18 cellular contexts compared by ENCODE assay signal in genomic region chr16:85285681-85286065, GRCh38.
DNase-seq lines count a peak whose midpoint lies in the region; ATAC-seq and TF ChIP-seq lines count a peak whose summit lies in the region.
"Had no signal": no experiment of that assay in that cellular context is flagged by ENCODE, and none has a peak within 500 bp of the region (broad histone marks: within the 10 kb centered on the region; RNA-seq: fewer than 3 reads in every experiment).

No MANE protein-coding gene starts in this region.

- peak; percentile 56 to 74 for ATAC-seq in gastrocnemius medialis
- ATAC-seq: T-cell, WTC11 had no signal

- peaks cover 63% of the 10 kb centered on the region for H3K4me1 Mint-ChIP-seq in neural progenitor cell
- H3K4me1 Mint-ChIP-seq: T-cell had no signal

- no peaks in the 10 kb centered on the region for H3K36me3 ChIP-seq in ACC112 (ENCODE audit: insufficient read depth, low read length)
- no peaks in the 10 kb centered on the region for H3K36me3 ChIP-seq in gastrocnemius medialis
- no peaks in the 10 kb centered on the region for H3K36me3 ChIP-seq in neural progenitor cell

- no peak for TF ChIP-seq CTCF in fibroblast of mammary gland (conservative IDR thresholded peaks at IDR 0.05; ENCODE audit: control insufficient read depth, insufficient read depth, low read depth, low read length)
- no peak for TF ChIP-seq CTCF in gastrocnemius medialis (IDR thresholded peaks at IDR 0.05 in 4 of 5, conservative IDR thresholded peaks at IDR 0.05 in 1 of 5)
- TF ChIP-seq CTCF in neural progenitor cell (IDR thresholded peaks at IDR 0.05), result no peak

- peaks cover 22% of the 10 kb centered on the region for H3K4me1 ChIP-seq in ACC112 (ENCODE audit: control insufficient read depth, insufficient read depth, low read length, unreplicated experiment)
- peaks cover 17 to 18% of the 10 kb centered on the region in 2 donors for H3K4me1 ChIP-seq in gastrocnemius medialis
- peaks cover 39% of the 10 kb centered on the region for H3K4me1 ChIP-seq in neural progenitor cell

- H2AFZ ChIP-seq in ACC112 (ENCODE audit: low read length, unreplicated experiment) (no peak overlapping the region), neural progenitor cell (replicated peaks) (no peak overlapping the region)

- H3K27me3 Mint-ChIP-seq in neural progenitor cell (ENCODE audit: insufficient read depth, low read depth), result peaks cover 28% of the 10 kb centered on the region

- no peaks in the 10 kb centered on the region for H3K27me3 ChIP-seq in ACC112 (ENCODE audit: insufficient read depth, low read length)
- no peaks in the 10 kb centered on the region for H3K27me3 ChIP-seq in gastrocnemius medialis
- H3K27me3 ChIP-seq in neural progenitor cell, result no peaks in the 10 kb centered on the region

- no peak overlapping the region for H3K9ac ChIP-seq in neural progenitor cell

- in situ Hi-C loops in gastrocnemius medialis (cut with MboI; ENCODE audit: low sequenced_read_pairs in 4 of 4), result no loop called here

- H3K79me2 ChIP-seq in ACC112 (ENCODE audit: control insufficient read depth, insufficient read depth, low read length, unreplicated experiment), result no peaks in the 10 kb centered on the region
- no peaks in the 10 kb centered on the region for H3K79me2 ChIP-seq in neural progenitor cell (ENCODE audit: low read depth)

- no peak overlapping the region for H3K4me3 Mint-ChIP-seq in neural progenitor cell
- H3K4me3 Mint-ChIP-seq: T-cell, WTC11 had no signal

- intact Hi-C loops in gastrocnemius medialis (cut with DNase I; ENCODE audit: low total_unique reads), result loop anchor here (2.0 to 10.0 kb wide), 6 partner anchors 25 to 327 kb away; partner anchors contain the start of gene GSE1

- DNase-seq in M059J (ENCODE audit: low read depth) (peak; percentile 37), fibroblast of mammary gland (ENCODE audit: low read depth) (peak; percentile 29), gastrocnemius medialis (no peak), midbrain (lab: John Stamatoyannopoulos, UW) (no peak), neural progenitor cell (ENCODE audit: low spot score) (no peak), UCSD-AML1 (lab: John Stamatoyannopoulos, UW; ENCODE audit: unreplicated experiment) (no peak)
- no peak for DNase-seq in stimulated activated naive CD4-positive, alpha-beta T cell (lab: John Stamatoyannopoulos, UW)
- DNase-seq: ACHN, GF-D8, KBM-7, NCI-H1417, NCI-H2171, NCI-H82, T-cell had no signal

- H3K4me2 ChIP-seq in neural progenitor cell, result no peak overlapping the region

- peaks cover 20% of the 10 kb centered on the region for H3F3A ChIP-seq in neural progenitor cell (ENCODE audit: low read depth)

- H3K27ac ChIP-seq in ACC112 (ENCODE audit: low read depth, low read length) (peak overlapping the region; percentile 22; the same call in 1 of the 2 replicates), gastrocnemius medialis (peak overlapping the region; percentile 78 to 91 (median 82)), neural progenitor cell (no peak overlapping the region)
- H3K27ac ChIP-seq: RWPE1 had no signal

- peaks cover 13% of the 10 kb centered on the region for H4K20me1 ChIP-seq in neural progenitor cell (ENCODE audit: low read depth)

- no peaks in the 10 kb centered on the region for H3K36me3 Mint-ChIP-seq in neural progenitor cell
- H3K36me3 Mint-ChIP-seq: T-cell, WTC11 had no signal

- H3K4me3 ChIP-seq in ACC112 (ENCODE audit: low read depth, low read length) (peak overlapping the region; percentile 47; the same call in 1 of the 2 replicates), fibroblast of mammary gland (ENCODE audit: control insufficient read depth, low read depth, low read length) (no peak overlapping the region), gastrocnemius medialis (peak overlapping the region in 2 of 4 donors; percentile 21 to 30), neural progenitor cell (no peak overlapping the region)
- H3K4me3 ChIP-seq: skin epidermis had no signal

- H3K27ac Mint-ChIP-seq in neural progenitor cell, result no peak overlapping the region
- H3K27ac Mint-ChIP-seq: T-cell, WTC11 had no signal

- no peaks in the 10 kb centered on the region for H3K9me3 Mint-ChIP-seq in neural progenitor cell
- H3K9me3 Mint-ChIP-seq: T-cell, WTC11 had no signal

- no peak for TF ChIP-seq POLR2A in gastrocnemius medialis (IDR thresholded peaks at IDR 0.05)

- no peaks in the 10 kb centered on the region for H3K9me3 ChIP-seq in gastrocnemius medialis
- no peaks in the 10 kb centered on the region for H3K9me3 ChIP-seq in neural progenitor cell (ENCODE audit: low read depth)

Comparison
In these comparisons a context has a peak if more than half of its experiments do, and no peak if none do; other contexts are left out.
1. DNase-seq: peak in M059J (single experiment) and fibroblast of mammary gland (single experiment); none in gastrocnemius medialis (0 of 2), stimulated activated naive CD4-positive, alpha-beta T cell (0 of 6), midbrain (single experiment), neural progenitor cell (single experiment) and UCSD-AML1 (single experiment).